8 cellular contexts compared by ENCODE assay signal in genomic region chr7:39734605-39735004, GRCh38.
DNase-seq lines count a peak whose midpoint lies in the region; ATAC-seq and TF ChIP-seq lines count a peak whose summit lies in the region.

No MANE protein-coding gene starts in this region.

- H2AFZ ChIP-seq in SK-N-SH (ENCODE audit: low read depth) = no peak overlapping the region

- peak overlapping the region; percentile 91 to 98; a peak in 3 of 4 replicates for H3K27ac ChIP-seq in SK-N-SH (ENCODE audit: low read depth in 2 of 2, low read length in 1 of 2)
- H3K27ac ChIP-seq in RWPE2 (ENCODE audit: poor library complexity, severe bottlenecking) = peak overlapping the region; percentile 79
- peak overlapping the region; percentile 94 for H3K27ac ChIP-seq in epithelial cell of prostate

- H3K4me3 ChIP-seq in SK-N-SH (ENCODE audit: low read depth in 2 of 2, low read length in 1 of 2) (peak overlapping the region; percentile 62 to 70), RWPE2 (ENCODE audit: severe bottlenecking) (peak overlapping the region; percentile 43), skeletal muscle satellite cell (ENCODE audit: low read length) (peak overlapping the region; percentile 82)

- ATAC-seq in SK-N-SH treated with all-trans-retinoic acid at 6 μM for 48 hours (no peak), RWPE2 (ENCODE audit: low read depth) (no peak), GM18868 (IDR thresholded peaks at IDR 0.05; ENCODE audit: unreplicated experiment) (no peak)

- TF ChIP-seq RAD21 in SK-N-SH (IDR thresholded peaks at IDR 0.05; ENCODE audit: low read length) = no peak

- H3K9me2 ChIP-seq in SK-N-SH = no peaks in the 10 kb centered on the region

- TF ChIP-seq EP300 in SK-N-SH (IDR thresholded peaks at IDR 0.05; ENCODE audit: borderline replicate concordance in 1 of 2, low read depth in 1 of 2, low read length in 1 of 2) = no peak

- TF ChIP-seq CTCF in SK-N-SH (IDR thresholded peaks at IDR 0.05) = no peak
- TF ChIP-seq CTCF in RWPE2 (IDR thresholded peaks at IDR 0.05; ENCODE audit: poor library complexity, severe bottlenecking) = no peak
- TF ChIP-seq CTCF in GM10266 (IDR thresholded peaks at IDR 0.05; ENCODE audit: control insufficient read depth, insufficient read depth, low read depth, missing control alignments) = no peak

- 83% methylated on average over 2 of the region's 2 CpGs for WGBS in SK-N-SH (ENCODE audit: low lambda C conversion rate)

- H3K4me1 ChIP-seq in SK-N-SH (ENCODE audit: control insufficient read depth in 1 of 2, insufficient read depth in 2 of 2, low read depth in 1 of 2, low read length in 1 of 2) = peaks cover 11 to 20% of the 10 kb centered on the region in 2 experiments; a peak in 3 of 4 replicates
- peaks cover 11% of the 10 kb centered on the region for H3K4me1 ChIP-seq in RWPE2 (ENCODE audit: insufficient read depth, poor library complexity, severe bottlenecking)
- H3K4me1 ChIP-seq in skeletal muscle satellite cell (ENCODE audit: control insufficient read depth, insufficient read depth, low read length) = peaks cover 19% of the 10 kb centered on the region

- POLR2A ChIA-PET in SK-N-SH (lab: Yijun Ruan, JAX) = no interaction called here

- H3K27me3 ChIP-seq in SK-N-SH (ENCODE audit: insufficient read depth) (no peaks in the 10 kb centered on the region), RWPE2 (ENCODE audit: insufficient read depth, poor library complexity, severe bottlenecking) (no peaks in the 10 kb centered on the region), skeletal muscle satellite cell (ENCODE audit: control insufficient read depth, insufficient read depth, low read length) (no peaks in the 10 kb centered on the region)

- peaks cover 43% of the 10 kb centered on the region for H3K79me2 ChIP-seq in SK-N-SH (ENCODE audit: insufficient read depth)

- H3K9ac ChIP-seq in SK-N-SH (peak overlapping the region; percentile 89), skeletal muscle satellite cell (ENCODE audit: low read depth, low read length) (peak overlapping the region; percentile 88)

- no peaks in the 10 kb centered on the region for H4K20me1 ChIP-seq in SK-N-SH (ENCODE audit: insufficient read depth)

- peaks cover 11% of the 10 kb centered on the region for H3F3A ChIP-seq in SK-N-SH (replicated peaks; ENCODE audit: insufficient read depth)

- DNase-seq in SK-N-SH (no peak), RWPE2 (ENCODE audit: low spot score) (no peak), epithelial cell of prostate (ENCODE audit: low read depth, low spot score) (no peak), GM10266 (ENCODE audit: extremely low spot score) (no peak), NCI-H146 (lab: John Stamatoyannopoulos, UW) (no peak)

- H3K36me3 ChIP-seq in SK-N-SH (replicated peaks in 1 of 2; ENCODE audit: control insufficient read depth in 1 of 2, insufficient read depth in 2 of 2, low read length in 1 of 2) = peaks cover 0 to 13% of the 10 kb centered on the region in 2 experiments
- no peaks in the 10 kb centered on the region for H3K36me3 ChIP-seq in RWPE2 (ENCODE audit: low read depth)
- no peaks in the 10 kb centered on the region for H3K36me3 ChIP-seq in skeletal muscle satellite cell (ENCODE audit: insufficient read depth, low read length)

- H3K9me3 ChIP-seq in SK-N-SH (no peaks in the 10 kb centered on the region), RWPE2 (ENCODE audit: severe bottlenecking) (no peaks in the 10 kb centered on the region), skeletal muscle satellite cell (replicated peaks; ENCODE audit: low read length) (no peaks in the 10 kb centered on the region)

- CTCF ChIA-PET in SK-N-SH (lab: Yijun Ruan, JAX) = interaction anchor here (0.9 to 28.1 kb wide), 4 partner anchors 12 to 156 kb away, joined by 3 to 563 read pairs (median 28); no protein-coding TSS in a partner anchor

- H3K4me2 ChIP-seq in SK-N-SH = peak overlapping the region; percentile 86
- peak overlapping the region; percentile 92 for H3K4me2 ChIP-seq in skeletal muscle satellite cell (ENCODE audit: low read length)

TF ChIP-seq in SK-N-SH, 30 proteins besides CTCF, POLR2A, EP300 and RAD21:
- TF ChIP-seq YY1 (IDR thresholded peaks at IDR 0.05; ENCODE audit: low read depth) (no peak), TCF12 (IDR thresholded peaks at IDR 0.05) (no peak), NRF1 (IDR thresholded peaks at IDR 0.05; ENCODE audit: low read depth, low read length) (no peak), CHD2 (IDR thresholded peaks at IDR 0.05; ENCODE audit: low read length, partially characterized antibody) (no peak), MXI1 (IDR thresholded peaks at IDR 0.05; ENCODE audit: low read depth, low read length) (no peak)

TF ChIP-seq in SK-N-SH treated with all-trans-retinoic acid at 6 μM for 48 hours, 23 proteins besides CTCF, POLR2A, EP300 and RAD21:
- TF ChIP-seq TSHZ2 (CRISPR knock-in tag; IDR thresholded peaks at IDR 0.05) = no peak
- TF ChIP-seq ISL1 (CRISPR knock-in tag; IDR thresholded peaks at IDR 0.05) = no peak
- TF ChIP-seq BACH2 (CRISPR knock-in tag; IDR thresholded peaks at IDR 0.05; ENCODE audit: borderline replicate concordance) = no peak
- no peak for TF ChIP-seq ZFP3 (CRISPR knock-in tag; IDR thresholded peaks at IDR 0.05)
- no peak for TF ChIP-seq RARB (CRISPR knock-in tag; IDR thresholded peaks at IDR 0.05)
- TF ChIP-seq ESRRG (CRISPR knock-in tag; IDR thresholded peaks at IDR 0.05) = no peak
- TF ChIP-seq ZNF70 (CRISPR knock-in tag; IDR thresholded peaks at IDR 0.05) = no peak
- no peak for TF ChIP-seq OSR1 (CRISPR knock-in tag; IDR thresholded peaks at IDR 0.05)
- TF ChIP-seq ZC3H10 (CRISPR knock-in tag; IDR thresholded peaks at IDR 0.05) = no peak
- TF ChIP-seq ZNF565 (CRISPR knock-in tag; conservative IDR thresholded peaks at IDR 0.05; ENCODE audit: low read depth) = no peak
- no peak for TF ChIP-seq CSDC2 (CRISPR knock-in tag; IDR thresholded peaks at IDR 0.05)
- TF ChIP-seq CSRNP3 (CRISPR knock-in tag; IDR thresholded peaks at IDR 0.05) = no peak
- no peak for TF ChIP-seq ZNF8 (CRISPR knock-in tag; IDR thresholded peaks at IDR 0.05)
- TF ChIP-seq GLIS3 (CRISPR knock-in tag; IDR thresholded peaks at IDR 0.05) = no peak
- TF ChIP-seq TOX (CRISPR knock-in tag; IDR thresholded peaks at IDR 0.05; ENCODE audit: borderline replicate concordance) = no peak
- no peak for TF ChIP-seq SNAI2 (CRISPR knock-in tag; IDR thresholded peaks at IDR 0.05)
TF ChIP-seq in SK-N-SH treated with all-trans-retinoic acid at 6 μM for 48 hours: peak in this region for 0.
